18 cellular contexts compared by ENCODE assay signal in genomic region chr2:151795646-151796240, GRCh38. TPM values are rescaled to one million over a fixed set of nuclear protein-coding genes. Genes with fewer than 3 reads are reported as not detected.
DNase-seq lines count a peak whose midpoint lies in the region; ATAC-seq, FAIRE-seq and TF ChIP-seq lines count a peak whose summit lies in the region.
"Had no signal": no experiment of that assay in that cellular context is flagged by ENCODE, and none has a peak within 500 bp of the region (broad histone marks: within the 10 kb centered on the region; RNA-seq: fewer than 3 reads in every experiment).

No MANE protein-coding gene starts in this region.

- peaks cover 18% of the 10 kb centered on the region for H3K4me1 Mint-ChIP-seq in GM23338

- H3K27ac ChIP-seq in GM23338 (ENCODE audit: low read depth), result 0 out of 2 replicates have a peak overlapping the region, but pooled peaks have one; percentile 4

- TF ChIP-seq CTCF in GM23338 (conservative IDR thresholded peaks at IDR 0.05; ENCODE audit: low read depth in 2 of 2), result no peak

- H3K9me2 ChIP-seq in GM23338 (ENCODE audit: insufficient read depth), result no peaks in the 10 kb centered on the region

- H3K9me3 Mint-ChIP-seq in GM23338, result no peaks in the 10 kb centered on the region; the same call in 2 of the 3 replicates

- no peak overlapping the region for H3K4me3 Mint-ChIP-seq in GM23338
- H3K4me3 Mint-ChIP-seq: B cell; CD4-positive, CD25-positive, alpha-beta regulatory T cell had no signal

- H3K4me2 ChIP-seq in GM23338, result no peak overlapping the region

- H2AFZ ChIP-seq in GM23338, result no peak overlapping the region

- H3K36me3 ChIP-seq in GM23338 (ENCODE audit: insufficient read depth), result no peaks in the 10 kb centered on the region; the same call in 1 of the 2 replicates

- no peaks in the 10 kb centered on the region for H3K79me2 ChIP-seq in GM23338 (replicated peaks; ENCODE audit: insufficient read depth)

- no peak overlapping the region for H3K27ac Mint-ChIP-seq in GM23338
- H3K27ac Mint-ChIP-seq: B cell; CD4-positive, CD25-positive, alpha-beta regulatory T cell had no signal

- FAIRE-seq in RCC 7860 (lab: Jason Lieb, UNC), result no peak

- H3K4me1 ChIP-seq in GM23338 (ENCODE audit: insufficient read depth), result peaks cover 17% of the 10 kb centered on the region

- H3K4me3 ChIP-seq in GM23338, result no peak overlapping the region

- peaks cover 6% of the 10 kb centered on the region; the same call in 2 of the 3 replicates for H3K36me3 Mint-ChIP-seq in GM23338 (ENCODE audit: low read depth)

- H3F3A ChIP-seq in GM23338 (replicated peaks; ENCODE audit: low read depth), result no peaks in the 10 kb centered on the region

- DNase-seq in GM23338 (ENCODE audit: low spot score) (no peak), NCI-H69 (lab: John Stamatoyannopoulos, UW) (peak; percentile 38), iris pigment epithelial cell (ENCODE audit: low read depth) (peak; percentile 18), NCI-H1105 treated with DMSO at 0.1 percent for 48 hours (lab: John Stamatoyannopoulos, UW) (no peak), COR-L47 (lab: John Stamatoyannopoulos, UW) (no peak), RCC 7860 (ENCODE audit: low spot score) (no peak)
- DNase-seq: Calu3; CD4-positive, CD25-positive, alpha-beta regulatory T cell; DMS53; NCI-H1417; NCI-H187 treated with DMSO at 0.1 percent for 48 hours; NCI-H2171; NCI-H446 treated with DMSO at 0.1 percent for 48 hours; NCI-H82; PC-3; SW 1271 had no signal

- H3K27me3 ChIP-seq in GM23338 (ENCODE audit: insufficient read depth), result no peaks in the 10 kb centered on the region

- H3K27me3 Mint-ChIP-seq in GM23338 (ENCODE audit: insufficient read depth, low read depth, poor library complexity), result no peaks in the 10 kb centered on the region
- H3K27me3 Mint-ChIP-seq: B cell; CD4-positive, CD25-positive, alpha-beta regulatory T cell had no signal

- ATAC-seq in GM23338 (no peak), GM19324 (IDR thresholded peaks at IDR 0.05; ENCODE audit: low FRiP score, unreplicated experiment) (no peak)
- ATAC-seq: PC-3 had no signal

- H4K20me1 ChIP-seq in GM23338 (replicated peaks; ENCODE audit: insufficient read depth), result peaks cover 3% of the 10 kb centered on the region; the same call in 1 of the 2 replicates

TF ChIP-seq in GM23338, 12 proteins besides CTCF, POLR2A, EP300 and RAD21:
- no peak for TF ChIP-seq ETS1 (IDR thresholded peaks at IDR 0.05)
- no peak for TF ChIP-seq NANOG (IDR thresholded peaks at IDR 0.05; ENCODE audit: borderline replicate concordance)
- TF ChIP-seq ZNF331 (CRISPR knock-in tag; IDR thresholded peaks at IDR 0.05; ENCODE audit: low read depth), result no peak
- TF ChIP-seq ZNF462 (CRISPR knock-in tag; IDR thresholded peaks at IDR 0.05), result no peak
- TF ChIP-seq EZH2phosphoT487 (IDR thresholded peaks at IDR 0.05; ENCODE audit: unreplicated experiment), result no peak
- no peak for TF ChIP-seq STAT1 (IDR thresholded peaks at IDR 0.05; ENCODE audit: unreplicated experiment)
- no peak for TF ChIP-seq EZH2 (IDR thresholded peaks at IDR 0.05; ENCODE audit: low read depth, unreplicated experiment)
- TF ChIP-seq ZNF114 (CRISPR knock-in tag; IDR thresholded peaks at IDR 0.05), result no peak
- TF ChIP-seq JUNB (IDR thresholded peaks at IDR 0.05; ENCODE audit: unreplicated experiment), result no peak
- TF ChIP-seq REST (IDR thresholded peaks at IDR 0.05; ENCODE audit: unreplicated experiment), result no peak

RNA-seq across cellular contexts. Expression of gene ARL5A, which starts 32.5 kb away (rescaled TPM):
- total RNA-seq in GM23338 (2014; rRNA removed; shearing (Covaris generic)), result 90.1 and 104 TPM in 2 replicates
- polyA plus RNA-seq in GM23338 (2016; fragmentation: Nextera tagmentation; extraction: Ambion mirVana), result 26.8 TPM in 2 replicates

Comparison
In these comparisons a context has a peak if more than half of its experiments do, and no peak if none do; other contexts are left out.
1. DNase-seq: peak in NCI-H69 (single experiment) and iris pigment epithelial cell (single experiment); none in GM23338 (single experiment), NCI-H1105 treated with DMSO at 0.1 percent for 48 hours (single experiment), COR-L47 (single experiment) and RCC 7860 (single experiment).